Comparison of ENCODE assay signal across 26 cellular contexts in genomic region chr9:71270554-71270953, GRCh38.
"Had no signal": no experiment of that assay in that cellular context is flagged by ENCODE, and none has a peak within 500 bp of the region (broad histone marks: within the 10 kb centered on the region; RNA-seq: fewer than 3 reads in every experiment).

No MANE protein-coding gene starts in this region.

- H3K27me3 ChIP-seq: breast epithelium, right atrium auricular region, thyroid gland had no signal

- H3K36me3 Mint-ChIP-seq: naive B cell had no signal

- H3K27me3 Mint-ChIP-seq: dendritic cell treated with granulocyte-macrophage colony-stimulating factor and Interleukin-4, amounts not matched to agents 40 ng/mL and 50 ng/mL, for 4 days; progenitor cell of endocrine pancreas had no signal

- H3K4me1 Mint-ChIP-seq: activated CD4-positive, alpha-beta T cell treated with anti-CD3 and anti-CD28 coated beads, Interleukin-2, amount 10 ng/mL, durations not matched to agents 24 days and 14 days; naive B cell had no signal

- H3K9me3 Mint-ChIP-seq: activated CD4-positive, alpha-beta T cell treated with anti-CD3 and anti-CD28 coated beads, Interleukin-2, amount 10 ng/mL, durations not matched to agents 24 days and 14 days; activated CD8-positive, alpha-beta T cell treated with anti-CD3 and anti-CD28 coated beads for 36 hours; activated naive CD4-positive, alpha-beta T cell treated with anti-CD3 and anti-CD28 coated beads for 36 hours; dendritic cell treated with granulocyte-macrophage colony-stimulating factor and Interleukin-4, amounts not matched to agents 40 ng/mL and 50 ng/mL, for 4 days; naive B cell; neural crest cell; T-helper 2 cell treated with Interferon-gamma antibody and Interleukin-4, amounts not matched to agents 5 μg/mL and 100 μg/mL, for 36 hours had no signal

- H3K4me3 Mint-ChIP-seq: activated CD4-positive, alpha-beta T cell treated with anti-CD3 and anti-CD28 coated beads, Interleukin-2, amount 10 ng/mL, durations not matched to agents 24 days and 14 days; activated CD8-positive, alpha-beta T cell treated with anti-CD3 and anti-CD28 coated beads for 36 hours; activated naive CD4-positive, alpha-beta T cell treated with anti-CD3 and anti-CD28 coated beads for 36 hours; dendritic cell treated with granulocyte-macrophage colony-stimulating factor and Interleukin-4, amounts not matched to agents 40 ng/mL and 50 ng/mL, for 4 days; neural crest cell; T-helper 2 cell treated with Interferon-gamma antibody and Interleukin-4, amounts not matched to agents 5 μg/mL and 100 μg/mL, for 36 hours had no signal

- H3K36me3 ChIP-seq: breast epithelium, right atrium auricular region, thyroid gland had no signal

- H3K9me3 ChIP-seq: breast epithelium, mucosa of descending colon, right atrium auricular region, thyroid gland had no signal

- H3K4me3 ChIP-seq: breast epithelium, mucosa of descending colon, right atrium auricular region, thyroid gland had no signal

- ATAC-seq: activated CD8-positive, alpha-beta T cell treated with anti-CD3 and anti-CD28 coated beads for 36 hours; left ventricle myocardium superior; mucosa of descending colon had no signal

- H3K4me1 ChIP-seq: breast epithelium, right atrium auricular region had no signal

- DNase-seq: activated CD4-positive, alpha-beta T cell treated with anti-CD3 and anti-CD28 coated beads, Interleukin-2, amount 10 ng/mL, durations not matched to agents 24 days and 14 days; activated CD8-positive, alpha-beta T cell treated with anti-CD3 and anti-CD28 coated beads for 36 hours; activated naive CD4-positive, alpha-beta T cell treated with anti-CD3 and anti-CD28 coated beads for 36 hours; activated T-cell treated with anti-CD3 and anti-CD28 coated beads, Interleukin-2, amount 50 U/mL, for 1 hour; effector memory CD4-positive, alpha-beta T cell; foreskin melanocyte; glutamatergic neuron; kidney glomerular epithelial cell; left ventricle myocardium superior; mesenchymal stem cell; mucosa of descending colon; naive B cell; stimulated activated CD4-positive, alpha-beta T cell treated with anti-CD3 and anti-CD28 coated beads, Interleukin-12 subunit alpha, Interleukin-12 subunit beta, amount 100 ng/mL, for 4 hours; stimulated activated CD4-positive, alpha-beta T cell treated with anti-CD3 and anti-CD28 coated beads, Interleukin-1b, Interleukin-23, amount 100 ng/mL, for 48 hours; stimulated activated CD8-positive, alpha-beta memory T cell treated with anti-CD3 and anti-CD28 coated beads, Interleukin-4, amount 100 ng/mL, for 48 hours; stimulated activated naive CD4-positive, alpha-beta T cell treated with Interleukin-2 at 50 U/mL for 16 hours; thyroid gland had no signal

- H3K27ac Mint-ChIP-seq: activated CD4-positive, alpha-beta T cell treated with anti-CD3 and anti-CD28 coated beads, Interleukin-2, amount 10 ng/mL, durations not matched to agents 24 days and 14 days; activated CD8-positive, alpha-beta T cell treated with anti-CD3 and anti-CD28 coated beads for 36 hours; activated naive CD4-positive, alpha-beta T cell treated with anti-CD3 and anti-CD28 coated beads for 36 hours; dendritic cell treated with granulocyte-macrophage colony-stimulating factor and Interleukin-4, amounts not matched to agents 40 ng/mL and 50 ng/mL, for 4 days; progenitor cell of endocrine pancreas; T-helper 2 cell treated with Interferon-gamma antibody and Interleukin-4, amounts not matched to agents 5 μg/mL and 100 μg/mL, for 36 hours had no signal

- FAIRE-seq: astrocyte, endothelial cell of umbilical vein, urothelium cell line had no signal

- H3K27ac ChIP-seq: breast epithelium, right atrium auricular region, thyroid gland had no signal
